8 cellular contexts compared by ENCODE assay signal in genomic region chr19:45767881-45768643, GRCh38. TPM values are rescaled to one million over a fixed set of nuclear protein-coding genes. Genes with fewer than 3 reads are reported as not detected.
DNase-seq lines count a peak whose midpoint lies in the region; ATAC-seq, FAIRE-seq and TF ChIP-seq lines count a peak whose summit lies in the region.

No MANE protein-coding gene starts in this region.

- no peaks in the 10 kb centered on the region for H3K27me3 ChIP-seq in MG63
- no peaks in the 10 kb centered on the region for H3K27me3 ChIP-seq in right cardiac atrium (ENCODE audit: control insufficient read depth, insufficient read depth)

- H3K9me3 ChIP-seq in MG63 (no peaks in the 10 kb centered on the region), right cardiac atrium (ENCODE audit: control insufficient read depth, low read length) (no peaks in the 10 kb centered on the region)

- peaks cover 42% of the 10 kb centered on the region for H3K36me3 ChIP-seq in MG63

- intact Hi-C loops in right cardiac atrium (cut with DNase I), result loop anchor here in 1 of 4 donors (5.0 to 10.0 kb wide), 2 partner anchors 53 to 76 kb away; partner anchors contain the start of genes QPCTL and SNRPD2

- peak overlapping the region; percentile 99 for H3K27ac ChIP-seq in right cardiac atrium (ENCODE audit: low read length)

- H3K4me1 ChIP-seq in right cardiac atrium (ENCODE audit: control insufficient read depth, insufficient read depth, low read length), result no peaks in the 10 kb centered on the region

- H3K4me3 ChIP-seq in MG63 (peak overlapping the region; percentile 78), right cardiac atrium (ENCODE audit: low read length) (peak overlapping the region; percentile 80)

- no peak for ATAC-seq in right cardiac atrium
- ATAC-seq in HG02973 (IDR thresholded peaks at IDR 0.05; ENCODE audit: unreplicated experiment), result no peak

- WGBS in right cardiac atrium, result under 1% methylated on average over 100 of the region's 100 CpGs

- TF ChIP-seq CTCF in D721Med (IDR thresholded peaks at IDR 0.05; ENCODE audit: insufficient read depth, missing control alignments), result no peak

- FAIRE-seq in D721Med (lab: Jason Lieb, UNC), result no peak

- DNase-seq in NCI-H345 (lab: John Stamatoyannopoulos, UW) (peak; percentile 13), NCI-H345 treated with DMSO at 0.1 percent for 48 hours (lab: John Stamatoyannopoulos, UW; ENCODE audit: unreplicated experiment) (no peak), MG63 (peak; percentile 82), amniotic epithelial cell (ENCODE audit: low read depth) (peak; percentile 70), right cardiac atrium (peak; percentile 70 to 91 (median 90)), retina (peak; percentile 84), D721Med (ENCODE audit: insufficient read length, low spot score) (no peak)

RNA-seq across cellular contexts. Expression of gene SIX5, which starts 1.0 kb away (rescaled TPM):
- 11.4 and 18.6 TPM in 2 replicates for total RNA-seq in MG63 (2014; rRNA removed; shearing (Covaris generic); ENCODE audit: low replicate concordance)
- total RNA-seq in right cardiac atrium, result 10 to 100 TPM; 15.8 to 33.2 (median 24.1) TPM
- polyA plus RNA-seq in right cardiac atrium, result 19.4 TPM

RNA-seq across cellular contexts. Expression of gene DMPK, which starts 14.2 kb away (rescaled TPM):
- total RNA-seq in MG63 (2014; rRNA removed; shearing (Covaris generic); ENCODE audit: low replicate concordance), result 3.9 and 7.0 TPM in 2 replicates
- 100 to 1,000 TPM; 220 to 304 (median 288) TPM for total RNA-seq in right cardiac atrium
- 395 TPM for polyA plus RNA-seq in right cardiac atrium

RNA-seq across cellular contexts. Expression of gene DMWD, which starts 24.6 kb away (rescaled TPM):
- 30.4 and 48.0 TPM in 2 replicates for total RNA-seq in MG63 (2014; rRNA removed; shearing (Covaris generic); ENCODE audit: low replicate concordance)
- total RNA-seq in right cardiac atrium, result 10 to 100 TPM; 72.2 to 87.1 (median 76.6) TPM
- polyA plus RNA-seq in right cardiac atrium, result 50.2 TPM

RNA-seq across cellular contexts. Expression of gene MEIOSIN, which starts 34.8 kb away (rescaled TPM):
- 0.99 TPM in 1 of 2 replicates, not detected in the other for total RNA-seq in MG63 (2014; rRNA removed; shearing (Covaris generic); ENCODE audit: low replicate concordance)
- total RNA-seq in right cardiac atrium, result under 1 TPM; 0.15 to 0.76 (median 0.30) TPM
- 0.41 TPM for polyA plus RNA-seq in right cardiac atrium

RNA-seq across cellular contexts. Expression of gene FBXO46, which starts 37.4 kb away (rescaled TPM):
- total RNA-seq in MG63 (2014; rRNA removed; shearing (Covaris generic); ENCODE audit: low replicate concordance), result 4.3 and 12.3 TPM in 2 replicates
- total RNA-seq in right cardiac atrium, result 10 to 100 TPM; 11.4 to 13.2 (median 12.6) TPM
- 9.4 TPM for polyA plus RNA-seq in right cardiac atrium

Comparison
In these comparisons a context has a peak if more than half of its experiments do, and no peak if none do; other contexts are left out.
1. DNase-seq: peak in NCI-H345 (single experiment), MG63 (single experiment), amniotic epithelial cell (single experiment), right cardiac atrium (3 of 3) and retina (single experiment); none in NCI-H345 treated with DMSO at 0.1 percent for 48 hours (single experiment) and D721Med (single experiment).
2. RNA of gene DMPK, which starts 14.2 kb away (total RNA-seq): 220 to 304 TPM in right cardiac atrium; 3.9 to 7.0 TPM in MG63; every median in the first group is over 10 times any median in the second.